8 cellular contexts compared by ENCODE assay signal in genomic region chr17:58657962-58658803, GRCh38. TPM values are rescaled to one million over a fixed set of nuclear protein-coding genes. Genes with fewer than 3 reads are reported as not detected.
DNase-seq lines count a peak whose midpoint lies in the region; ATAC-seq and TF ChIP-seq lines count a peak whose summit lies in the region.
"Not testable (repeated sequence)": the region's sequence is repeated elsewhere in the genome, so short reads cannot be mapped to it uniquely, and the experiment has no call there.

No MANE protein-coding gene starts in this region.

- not testable (repeated sequence) for H3K36me3 ChIP-seq in OCI-LY7 (ENCODE audit: insufficient read depth, low read length); right atrium auricular region

- peaks cover 17% of the 10 kb centered on the region for H3K4me1 Mint-ChIP-seq in central memory CD8-positive, alpha-beta T cell
- peaks cover 11 to 22% (median 18%) of the 10 kb centered on the region in 4 donors for H3K4me1 Mint-ChIP-seq in naive thymus-derived CD8-positive, alpha-beta T cell
- H3K4me1 Mint-ChIP-seq in stimulated activated memory B cell treated with anti-CD40 and anti-IgM and Interleukin-4, amounts not matched to agents 10 μg/mL and 1 μg/mL and 100 μg/mL, for 72 hours: peaks cover 14% of the 10 kb centered on the region

- H3K4me1 ChIP-seq in OCI-LY7 (ENCODE audit: insufficient read depth, low read length, poor library complexity, severe bottlenecking); right atrium auricular region: not testable (repeated sequence)

- CTCF ChIA-PET in OCI-LY7 (lab: Charles Lee; ENCODE audit: unreplicated experiment): not testable (repeated sequence)

- H3K27ac ChIP-seq in C4-2B: peak overlapping the region; percentile 82
- H3K27ac ChIP-seq in OCI-LY7 (ENCODE audit: low read depth, low read length, poor library complexity, severe bottlenecking): peak overlapping the region; percentile 74
- peak overlapping the region; percentile 57 to 73 for H3K27ac ChIP-seq in right atrium auricular region

- peak; percentile 9 for DNase-seq in OCI-LY7 (ENCODE audit: low spot score)
- peak; percentile 57 for DNase-seq in activated CD8-positive, alpha-beta memory T cell treated with anti-CD3 and anti-CD28 coated beads for 24 hours
- DNase-seq in central memory CD8-positive, alpha-beta T cell (ENCODE audit: low spot score in 2 of 2); right atrium auricular region (ENCODE audit: low spot score): not testable (repeated sequence)
- DNase-seq in naive thymus-derived CD8-positive, alpha-beta T cell: peak in 2 of 10 donors; percentile 1 to 8

- H4K20me1 ChIP-seq in OCI-LY7 (ENCODE audit: insufficient read depth, low read length): not testable (repeated sequence)

- not testable (repeated sequence) for H3K27me3 Mint-ChIP-seq in central memory CD8-positive, alpha-beta T cell; naive thymus-derived CD8-positive, alpha-beta T cell; stimulated activated memory B cell treated with anti-CD40 and anti-IgM and Interleukin-4, amounts not matched to agents 10 μg/mL and 1 μg/mL and 100 μg/mL, for 72 hours

- H2AFZ ChIP-seq in OCI-LY7 (ENCODE audit: low read length): peak overlapping the region; percentile 94; the same call in 1 of the 2 replicates

- H3K4me2 ChIP-seq in OCI-LY7 (ENCODE audit: low read length): peak overlapping the region; percentile 86

- H3K4me3 ChIP-seq in OCI-LY7 (ENCODE audit: low read depth, low read length, poor library complexity, severe bottlenecking) (peak overlapping the region; percentile 65), right atrium auricular region (peak overlapping the region in 1 of 2 donors; percentile 46)

- BruUV-seq in OCI-LY7 (replicated peaks; lab: Mats Ljungman, UMichigan): not testable (repeated sequence)

- peak; percentile 9 for ATAC-seq in HG02840 (IDR thresholded peaks at IDR 0.05; ENCODE audit: low FRiP score, unreplicated experiment)
- ATAC-seq in central memory CD8-positive, alpha-beta T cell (replicated peaks; ENCODE audit: extremely low read depth, poor library complexity, severe bottlenecking); naive thymus-derived CD8-positive, alpha-beta T cell; stimulated activated memory B cell treated with anti-CD40 and anti-IgM and Interleukin-4, amounts not matched to agents 10 μg/mL and 1 μg/mL and 100 μg/mL, for 72 hours: not testable (repeated sequence)

- intact Hi-C loops in OCI-LY7 (cut with micrococcal nuclease; ENCODE audit: unreplicated experiment): loop anchor here (2.0 kb wide), 1 partner anchor 71 kb away; no protein-coding TSS in a partner anchor

- H3K4me3 Mint-ChIP-seq in central memory CD8-positive, alpha-beta T cell: peak overlapping the region; percentile 88
- H3K4me3 Mint-ChIP-seq in naive thymus-derived CD8-positive, alpha-beta T cell: peak overlapping the region; percentile 74 to 91 (median 86)
- peak overlapping the region; percentile 69 for H3K4me3 Mint-ChIP-seq in stimulated activated memory B cell treated with anti-CD40 and anti-IgM and Interleukin-4, amounts not matched to agents 10 μg/mL and 1 μg/mL and 100 μg/mL, for 72 hours

- peaks cover 27% of the 10 kb centered on the region for H3K36me3 Mint-ChIP-seq in central memory CD8-positive, alpha-beta T cell (ENCODE audit: insufficient read depth)
- H3K36me3 Mint-ChIP-seq in naive thymus-derived CD8-positive, alpha-beta T cell; stimulated activated memory B cell treated with anti-CD40 and anti-IgM and Interleukin-4, amounts not matched to agents 10 μg/mL and 1 μg/mL and 100 μg/mL, for 72 hours: not testable (repeated sequence)

- H3K79me2 ChIP-seq in OCI-LY7 (ENCODE audit: insufficient read depth, low read depth, low read length): not testable (repeated sequence)

- not testable (repeated sequence) for H3K27me3 ChIP-seq in right atrium auricular region

- peak overlapping the region; percentile 100 for H3K27ac Mint-ChIP-seq in central memory CD8-positive, alpha-beta T cell (ENCODE audit: low read depth)
- peak overlapping the region; percentile 97 to 100 (median 99) for H3K27ac Mint-ChIP-seq in naive thymus-derived CD8-positive, alpha-beta T cell
- peak overlapping the region; percentile 98 for H3K27ac Mint-ChIP-seq in stimulated activated memory B cell treated with anti-CD40 and anti-IgM and Interleukin-4, amounts not matched to agents 10 μg/mL and 1 μg/mL and 100 μg/mL, for 72 hours

- H3K9me3 ChIP-seq in OCI-LY7 (ENCODE audit: low read length); right atrium auricular region: not testable (repeated sequence)

- TF ChIP-seq CTCF in C4-2B (conservative IDR thresholded peaks at IDR 0.05); OCI-LY7 (conservative IDR thresholded peaks at IDR 0.05; ENCODE audit: low read length); right atrium auricular region (IDR thresholded peaks at IDR 0.05): not testable (repeated sequence)

- POLR2A ChIA-PET in OCI-LY7 (lab: Charles Lee): interaction anchor here (0.6 to 5.2 kb wide), 5 partner anchors 27 to 997 kb away, joined by 3 to 64 read pairs (median 4); no protein-coding TSS in a partner anchor
- POLR2A ChIA-PET in naive thymus-derived CD8-positive, alpha-beta T cell (lab: Charles Lee): interaction anchor here (0.6 to 2.2 kb wide), 7 partner anchors 9 to 1049 kb away, joined by 3 to 17 read pairs (median 4); no protein-coding TSS in a partner anchor

- H3K9me2 ChIP-seq in OCI-LY7 (ENCODE audit: insufficient read depth, low read length): not testable (repeated sequence)

- not testable (repeated sequence) for H3K9me3 Mint-ChIP-seq in central memory CD8-positive, alpha-beta T cell; naive thymus-derived CD8-positive, alpha-beta T cell; stimulated activated memory B cell treated with anti-CD40 and anti-IgM and Interleukin-4, amounts not matched to agents 10 μg/mL and 1 μg/mL and 100 μg/mL, for 72 hours

RNA-seq across cellular contexts. Expression of gene TEX14, which starts 33.7 kb away (rescaled TPM):
- total RNA-seq in OCI-LY7 (2014; rRNA removed; shearing (Covaris generic)): 0.69 and 0.75 TPM in 2 replicates
- 1.3 and 2.3 TPM in 2 replicates for total RNA-seq in OCI-LY7 (2022)
- total RNA-seq in right atrium auricular region: not detected
- 1 to 10 TPM; 1.1 to 1.3 TPM for total RNA-seq in naive thymus-derived CD8-positive, alpha-beta T cell
- polyA plus RNA-seq in naive thymus-derived CD8-positive, alpha-beta T cell: under 1 TPM in 2 of 3 donors, not detected in 1; 0.24 to 0.56 TPM

RNA-seq across cellular contexts. Expression of gene RAD51C, which starts 34.2 kb away (rescaled TPM):
- 51.0 and 69.1 TPM in 2 replicates for total RNA-seq in OCI-LY7 (2014; rRNA removed; shearing (Covaris generic))
- total RNA-seq in OCI-LY7 (2022) (96.0 and 118 TPM in 2 replicates), right atrium auricular region (10 to 100 TPM; 24.3 to 29.3 TPM)
- total RNA-seq in naive thymus-derived CD8-positive, alpha-beta T cell: 10 to 100 TPM; 25.9 to 31.0 TPM
- polyA plus RNA-seq in naive thymus-derived CD8-positive, alpha-beta T cell: 10 to 100 TPM; 46.6 to 50.7 (median 47.9) TPM
